8 cellular contexts compared by ENCODE assay signal in genomic region chr10:27258492-27258837, GRCh38.
DNase-seq lines count a peak whose midpoint lies in the region; ATAC-seq lines count a peak whose summit lies in the region.

No MANE protein-coding gene starts in this region.

- no peaks in the 10 kb centered on the region for H3K9me3 Mint-ChIP-seq in activated naive CD8-positive, alpha-beta T cell (ENCODE audit: low read depth)

- H3K4me1 Mint-ChIP-seq in activated naive CD8-positive, alpha-beta T cell (ENCODE audit: low read depth), result peaks cover 21% of the 10 kb centered on the region

- no peak overlapping the region for H3K27ac Mint-ChIP-seq in activated naive CD8-positive, alpha-beta T cell

- H3K9me3 ChIP-seq in iPS-18c (ENCODE audit: control insufficient read depth, insufficient read depth, low read length), result peaks cover 2% of the 10 kb centered on the region

- peak; percentile 23 for ATAC-seq in GM19023 (IDR thresholded peaks at IDR 0.05; ENCODE audit: unreplicated experiment)
- ATAC-seq in GM18907 (IDR thresholded peaks at IDR 0.05; ENCODE audit: unreplicated experiment), result no peak

- H3K4me3 ChIP-seq in iPS-18c (ENCODE audit: insufficient read depth, low read depth, low read length) (peak overlapping the region; percentile 69), skin epidermis (peak overlapping the region; percentile 13 to 51 (median 29))

- H3K36me3 Mint-ChIP-seq in activated naive CD8-positive, alpha-beta T cell, result no peaks in the 10 kb centered on the region

- H3K27me3 Mint-ChIP-seq in activated naive CD8-positive, alpha-beta T cell, result peaks cover 30% of the 10 kb centered on the region

- no peak for DNase-seq in SW 1271 (lab: John Stamatoyannopoulos, UW)
- no peak for DNase-seq in KG1 (lab: John Stamatoyannopoulos, UW)
- no peak for DNase-seq in dedifferentiated amniotic fluid mesenchymal stem cell (ENCODE audit: extremely low spot score)

- peak overlapping the region; percentile 92 for H3K4me3 Mint-ChIP-seq in activated naive CD8-positive, alpha-beta T cell

- H3K27ac ChIP-seq in skin epidermis, result peak overlapping the region in 3 of 21 experiments; percentile 4 to 66 (median 37)
